8 cellular contexts compared by ENCODE assay signal in genomic region chr5:61549530-61549929, GRCh38.
"Had no signal": no experiment of that assay in that cellular context is flagged by ENCODE, and none has a peak within 500 bp of the region (broad histone marks: within the 10 kb centered on the region; RNA-seq: fewer than 3 reads in every experiment).

No MANE protein-coding gene starts in this region.

- H3K27ac Mint-ChIP-seq: HFFc6 had no signal

- H3K27ac ChIP-seq: GM23248 had no signal

- H3K9me3 Mint-ChIP-seq: HFFc6 had no signal

- DNase-seq: GM23248, GOT3, H7, HFFc6, IMR-90 had no signal

- H3K9ac ChIP-seq: GM23248 had no signal

- H3K4me3 Mint-ChIP-seq: HFFc6 had no signal

- ATAC-seq: HCT116, K562 had no signal

- H3K4me1 ChIP-seq: HAP-1 had no signal

- H3K36me3 ChIP-seq: HAP-1 had no signal

- H3K4me3 ChIP-seq: GM23248, HAP-1, K562 had no signal
